Comparison of ENCODE assay signal across 2 cellular contexts in the genomic region with DNA sequence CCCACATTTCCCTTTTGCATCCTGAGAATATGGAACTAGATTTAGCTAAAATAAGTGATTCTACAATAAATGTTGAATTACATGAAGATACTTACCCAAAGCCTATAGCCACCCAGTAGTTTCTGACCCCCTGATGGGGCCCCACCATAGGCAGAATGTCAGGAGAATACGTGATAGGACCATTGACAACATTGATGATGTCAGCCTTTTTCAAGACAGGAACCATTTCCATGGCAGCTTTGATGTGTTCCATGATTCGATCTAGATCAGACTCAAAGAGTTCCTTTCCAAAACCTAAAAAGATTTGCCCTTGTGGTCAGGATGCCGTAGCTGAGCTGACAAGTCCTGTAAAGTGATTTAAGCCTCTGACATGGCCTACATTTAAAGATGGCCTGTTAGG.
TF ChIP-seq lines count a peak whose summit lies in the region.

No MANE protein-coding gene starts in this region.

TF ChIP-seq in A549, 52 proteins besides CTCF, POLR2A, EP300 and RAD21:
- TF ChIP-seq RARB (CRISPR knock-in tag; IDR thresholded peaks at IDR 0.05) (no peak), MAFK (IDR thresholded peaks at IDR 0.05; ENCODE audit: partially characterized antibody) (peak; percentile 60)
TF ChIP-seq in A549: peak in this region for 1.

TF ChIP-seq in IMR-90, 13 proteins besides CTCF, POLR2A, EP300 and RAD21:
- no peak for TF ChIP-seq CHD1 (IDR thresholded peaks at IDR 0.05; ENCODE audit: low read depth, low read length)
- TF ChIP-seq CEBPB (IDR thresholded peaks at IDR 0.05; ENCODE audit: low read depth, low read length), result no peak
- no peak for TF ChIP-seq BHLHE40 (IDR thresholded peaks at IDR 0.05; ENCODE audit: low read depth, low read length)
- peak; percentile 50; the same call in 1 of the 2 replicates for TF ChIP-seq MAFK (IDR thresholded peaks at IDR 0.05; ENCODE audit: low read depth, low read length)
